ENCODE assay signal across 8 cellular contexts in the genomic region with DNA sequence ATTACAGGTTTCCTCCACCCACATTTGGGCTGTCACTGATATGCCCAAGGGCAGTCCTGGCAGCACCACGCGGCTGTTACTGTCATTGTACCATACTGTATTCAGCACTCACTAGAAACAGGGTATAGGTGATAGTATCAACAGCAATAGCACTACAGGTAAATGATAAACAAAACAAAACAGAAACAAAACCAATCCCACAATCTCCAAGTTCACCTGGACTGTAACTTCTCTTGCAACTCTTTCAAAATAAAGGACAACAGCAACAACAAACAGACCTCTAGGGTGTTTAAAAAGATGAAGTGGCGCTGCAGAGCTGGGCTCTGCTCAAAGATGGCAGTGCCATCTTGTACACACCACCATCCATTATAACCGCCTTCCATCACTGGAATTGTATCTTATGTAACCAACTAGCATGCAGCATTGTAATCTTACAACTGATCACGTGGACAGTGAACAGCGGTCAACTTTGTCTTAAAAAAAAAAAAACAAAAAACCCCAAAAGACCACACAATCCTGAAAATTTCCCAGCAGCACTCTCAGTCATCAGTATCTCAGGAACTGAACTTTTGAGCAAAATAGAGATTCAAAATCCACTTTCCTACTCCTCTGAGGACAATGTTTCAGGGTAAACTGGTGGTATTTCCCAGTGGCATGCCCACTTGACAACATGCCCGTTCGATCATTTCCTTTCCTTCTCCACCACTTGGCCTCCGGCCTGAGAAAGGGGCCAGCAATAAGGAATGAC. TPM values are rescaled to one million over a fixed set of nuclear protein-coding genes. Genes with fewer than 3 reads are reported as not detected.
A peak's percentile ranks its signal among the peaks of the same experiment; 100 is the strongest.
DNase-seq lines count a peak whose midpoint lies in the region; ATAC-seq and TF ChIP-seq lines count a peak whose summit lies in the region.

No MANE protein-coding gene starts in this region.

- intact Hi-C loops in natural killer cell (cut with micrococcal nuclease): loop anchor here (5.0 to 10.0 kb wide), 2 partner anchors 719 to 1261 kb away; a partner anchor contains a TSS

- H3K4me3 ChIP-seq in GM12864 (ENCODE audit: low read depth, low read length): peak overlapping the region; percentile 87
- peak overlapping the region; percentile 92 for H3K4me3 ChIP-seq in epithelial cell of esophagus (ENCODE audit: low read length)

- peaks cover 70 to 74% of the 10 kb centered on the region in 2 donors for H3K4me1 Mint-ChIP-seq in natural killer cell

- peaks cover 11% of the 10 kb centered on the region for H3K36me3 Mint-ChIP-seq in natural killer cell

- DNase-seq in GM12864 (ENCODE audit: low read depth) (no peak), NCI-H1694 (lab: John Stamatoyannopoulos, UW) (peak; percentile 73), epithelial cell of esophagus (ENCODE audit: low read depth) (peak; percentile 59), natural killer cell (no peak), NCI-H187 treated with DMSO at 0.1 percent for 48 hours (lab: John Stamatoyannopoulos, UW) (no peak), NCI-H187 (lab: John Stamatoyannopoulos, UW) (no peak)
- DNase-seq in activated CD4-positive, alpha-beta T cell treated with anti-CD3 and anti-CD28 coated beads for 48 hours: peak; percentile 57

- H3K4me3 Mint-ChIP-seq in natural killer cell: peak overlapping the region; percentile 95

- H3K9me3 Mint-ChIP-seq in natural killer cell: no peaks in the 10 kb centered on the region

- H3K27ac Mint-ChIP-seq in natural killer cell: peak overlapping the region; percentile 97 to 99

- no peaks in the 10 kb centered on the region for H3K27me3 Mint-ChIP-seq in natural killer cell (ENCODE audit: low read depth in 2 of 2)

- no peak for TF ChIP-seq CTCF in GM12864 (IDR thresholded peaks at IDR 0.05; ENCODE audit: low read depth, low read length, missing control alignments)
- TF ChIP-seq CTCF in epithelial cell of esophagus (IDR thresholded peaks at IDR 0.05; ENCODE audit: insufficient read depth, low read depth, low read length, missing control alignments): peak; percentile 20
- no peak for TF ChIP-seq CTCF in natural killer cell (IDR thresholded peaks at IDR 0.05)

- ATAC-seq in natural killer cell (no peak), HG03457 (IDR thresholded peaks at IDR 0.05; ENCODE audit: unreplicated experiment) (no peak)

RNA-seq across cellular contexts. Expression of a gene that starts 3.8 kb away (rescaled TPM):
- 100 to 1,000 TPM; 186 to 315 (median 266) TPM for total RNA-seq in natural killer cell

Comparison
In these comparisons a context has a peak if more than half of its experiments do, and no peak if none do; other contexts are left out.
1. DNase-seq: peak in NCI-H1694 (single experiment), activated CD4-positive, alpha-beta T cell treated with anti-CD3 and anti-CD28 coated beads for 48 hours (single experiment) and epithelial cell of esophagus (single experiment); none in GM12864 (single experiment), natural killer cell (single experiment), NCI-H187 treated with DMSO at 0.1 percent for 48 hours (single experiment) and NCI-H187 (0 of 2).